Comparison of ENCODE assay signal across 8 cellular contexts in genomic region chr5:180825768-180826525, GRCh38. TPM values are rescaled to one million over a fixed set of nuclear protein-coding genes. Genes with fewer than 3 reads are reported as not detected.
DNase-seq lines count a peak whose midpoint lies in the region; ATAC-seq and TF ChIP-seq lines count a peak whose summit lies in the region.

No MANE protein-coding gene starts in this region.

- no peaks in the 10 kb centered on the region for H3K4me1 ChIP-seq in endodermal cell (ENCODE audit: control insufficient read depth, insufficient read depth, low read length)

- H3K36me3 ChIP-seq in endodermal cell (ENCODE audit: control insufficient read depth, insufficient read depth, low read length) = no peaks in the 10 kb centered on the region

- H3K27ac Mint-ChIP-seq in endodermal cell = no peak overlapping the region
- no peak overlapping the region for H3K27ac Mint-ChIP-seq in natural killer cell

- ATAC-seq in HG03469 (IDR thresholded peaks at IDR 0.05; ENCODE audit: unreplicated experiment) = no peak
- no peak for ATAC-seq in natural killer cell

- H3K9me3 Mint-ChIP-seq in endodermal cell (peaks cover 38% of the 10 kb centered on the region), natural killer cell (peaks cover 2 to 8% of the 10 kb centered on the region in 2 donors)

- H3K27me3 ChIP-seq in endodermal cell (ENCODE audit: control insufficient read depth, insufficient read depth, low read length, poor library complexity, severe bottlenecking) = no peaks in the 10 kb centered on the region

- peaks cover 47% of the 10 kb centered on the region for H3K27me3 Mint-ChIP-seq in endodermal cell (ENCODE audit: insufficient read depth)
- no peaks in the 10 kb centered on the region for H3K27me3 Mint-ChIP-seq in natural killer cell (ENCODE audit: low read depth in 2 of 2)

- no peak overlapping the region for H3K4me3 Mint-ChIP-seq in endodermal cell
- H3K4me3 Mint-ChIP-seq in natural killer cell = no peak overlapping the region

- TF ChIP-seq CTCF in fibroblast of villous mesenchyme (IDR thresholded peaks at IDR 0.05; ENCODE audit: insufficient read depth, low read depth, low read length) (no peak), endodermal cell (conservative IDR thresholded peaks at IDR 0.05) (no peak), natural killer cell (IDR thresholded peaks at IDR 0.05) (no peak)

- intact Hi-C loops in natural killer cell (cut with micrococcal nuclease) = no loop called here

- no peak overlapping the region for H3K9ac ChIP-seq in endodermal cell (ENCODE audit: extremely low read depth, low read length, poor library complexity, severe bottlenecking)

- no peak overlapping the region for H3K27ac ChIP-seq in endodermal cell (ENCODE audit: low read depth, low read length)

- H3K9me3 ChIP-seq in endodermal cell (ENCODE audit: control insufficient read depth, low read length) = peaks cover 24% of the 10 kb centered on the region

- DNase-seq in EH (ENCODE audit: low read depth) = peak; percentile 90
- DNase-seq in RPMI7951 (ENCODE audit: low read depth) = peak; percentile 74
- DNase-seq in fibroblast of villous mesenchyme (ENCODE audit: low read depth) = peak; percentile 47
- DNase-seq in skeletal muscle cell (ENCODE audit: low read depth) = peak; percentile 56
- DNase-seq in endodermal cell = no peak
- no peak for DNase-seq in cerebellum (ENCODE audit: low spot score)
- no peak for DNase-seq in natural killer cell

- 91 to 100% methylated on average over 1 to 3 of the region's 3 CpGs for WGBS in endodermal cell (ENCODE audit: insufficient coverage in 1 of 2, insufficient read length in 1 of 2), 2 experiments

- no peak overlapping the region for H3K4me3 ChIP-seq in fibroblast of villous mesenchyme (ENCODE audit: low read depth, low read length)
- H3K4me3 ChIP-seq in skeletal muscle cell (ENCODE audit: low read depth, low read length) = no peak overlapping the region
- H3K4me3 ChIP-seq in endodermal cell (ENCODE audit: low read length) = no peak overlapping the region

- H3K36me3 Mint-ChIP-seq in endodermal cell (ENCODE audit: low read depth) = peaks cover 17% of the 10 kb centered on the region
- peaks cover 6% of the 10 kb centered on the region for H3K36me3 Mint-ChIP-seq in natural killer cell

- H3K4me1 Mint-ChIP-seq in endodermal cell = peaks cover 7% of the 10 kb centered on the region
- H3K4me1 Mint-ChIP-seq in natural killer cell = peaks cover 12 to 17% of the 10 kb centered on the region in 2 donors

RNA-seq across cellular contexts. Expression of gene MGAT1, which starts 23.3 kb away (rescaled TPM):
- 39.0 and 56.8 TPM in 2 replicates for total RNA-seq in RPMI7951 (2014; rRNA removed; shearing (Covaris generic))
- total RNA-seq in fibroblast of villous mesenchyme (98.6 and 104 TPM in 2 replicates), endodermal cell (100 to 1,000 TPM in 1 of 2 donors, 10 to 100 TPM in 1; 76.2 to 101 TPM), cerebellum (24.1 TPM), natural killer cell (100 to 1,000 TPM; 105 to 149 (median 130) TPM)
- 58.9 TPM for polyA plus RNA-seq in endodermal cell (2013, experiment 1 of 2)
- 55.0 TPM for polyA plus RNA-seq in endodermal cell (2013, experiment 2 of 2)

RNA-seq across cellular contexts. Expression of gene ZFP62, which starts 35.1 kb away (rescaled TPM):
- 15.0 and 16.0 TPM in 2 replicates for total RNA-seq in RPMI7951 (2014; rRNA removed; shearing (Covaris generic))
- total RNA-seq in fibroblast of villous mesenchyme (12.5 and 15.1 TPM in 2 replicates), endodermal cell (10 to 100 TPM; 37.3 to 44.6 TPM), cerebellum (42.8 TPM), natural killer cell (10 to 100 TPM; 16.6 to 21.0 (median 20.3) TPM)
- 43.3 TPM for polyA plus RNA-seq in endodermal cell (2013, experiment 1 of 2)
- 36.4 TPM for polyA plus RNA-seq in endodermal cell (2013, experiment 2 of 2)

Comparison
In these comparisons a context has a peak if more than half of its experiments do, and no peak if none do; other contexts are left out.
1. DNase-seq: peak in EH (single experiment), RPMI7951 (single experiment), fibroblast of villous mesenchyme (single experiment) and skeletal muscle cell (single experiment); none in endodermal cell (single experiment), cerebellum (single experiment) and natural killer cell (single experiment).